ENCODE assay signal across 15 cellular contexts in genomic region chr20:20441259-20441658, GRCh38.
DNase-seq lines count a peak whose midpoint lies in the region; ATAC-seq and TF ChIP-seq lines count a peak whose summit lies in the region.
"Had no signal": no experiment of that assay in that cellular context is flagged by ENCODE, and none has a peak within 500 bp of the region (broad histone marks: within the 10 kb centered on the region; RNA-seq: fewer than 3 reads in every experiment).

No MANE protein-coding gene starts in this region.

- peaks cover 11% of the 10 kb centered on the region for H3K36me3 Mint-ChIP-seq in brain

- peak; percentile 33 for DNase-seq in NCI-H82 (lab: John Stamatoyannopoulos, UW)
- no peak for DNase-seq in NCI-H82 treated with DMSO at 0.1 percent for 48 hours (lab: John Stamatoyannopoulos, UW; ENCODE audit: unreplicated experiment)
- DNase-seq in HuH-7.5 (ENCODE audit: low spot score), result peak; percentile 27
- peak; percentile 24 for DNase-seq in myocyte (ENCODE audit: low read depth)
- no peak for DNase-seq in NCI-H1436 (lab: John Stamatoyannopoulos, UW)
- no peak for DNase-seq in HUDEP-2 (lab: John Stamatoyannopoulos, UW; ENCODE audit: unreplicated experiment in 76 of 76)
- DNase-seq: activated CD4-positive, alpha-beta T cell treated with anti-CD3 and anti-CD28 coated beads for 1 hour; activated CD8-positive, alpha-beta memory T cell treated with anti-CD3 and anti-CD28 coated beads, Interleukin-2, amount 50 U/mL, for 48 hours; activated naive CD4-positive, alpha-beta T cell treated with anti-CD3 and anti-CD28 coated beads for 36 hours; GDM1; hippocampal formation; NCI-H1436 treated with DMSO at 0.1 percent for 48 hours; T-helper 2 cell had no signal

- ATAC-seq in GM19397 (IDR thresholded peaks at IDR 0.05; ENCODE audit: unreplicated experiment), result no peak

- H3K27me3 Mint-ChIP-seq in brain, result no peaks in the 10 kb centered on the region

- H3K27ac Mint-ChIP-seq in brain, result peak overlapping the region in 4 of 5 experiments; percentile 49 to 95 (median 86)
- H3K27ac Mint-ChIP-seq: activated naive CD4-positive, alpha-beta T cell treated with anti-CD3 and anti-CD28 coated beads for 36 hours had no signal

- H3K4me1 Mint-ChIP-seq in brain, result peaks cover 52% of the 10 kb centered on the region

- no peak for TF ChIP-seq CTCF in brain (conservative IDR thresholded peaks at IDR 0.05)

- no peaks in the 10 kb centered on the region for H3K9me3 Mint-ChIP-seq in brain
- H3K9me3 Mint-ChIP-seq: activated naive CD4-positive, alpha-beta T cell treated with anti-CD3 and anti-CD28 coated beads for 36 hours had no signal

- H3K4me3 Mint-ChIP-seq in brain, result peak overlapping the region in 1 of 5 experiments; percentile 80
- H3K4me3 Mint-ChIP-seq: activated naive CD4-positive, alpha-beta T cell treated with anti-CD3 and anti-CD28 coated beads for 36 hours had no signal

Comparison
In these comparisons a context has a peak if more than half of its experiments do, and no peak if none do; other contexts are left out.
1. DNase-seq: peak in NCI-H82 (single experiment), HuH-7.5 (single experiment) and myocyte (single experiment); none in NCI-H82 treated with DMSO at 0.1 percent for 48 hours (single experiment), NCI-H1436 (single experiment) and HUDEP-2 (0 of 76).